1 cellular context compared by ENCODE assay signal in genomic region chr16:69590590-69590989, GRCh38.
TF ChIP-seq lines count a peak whose summit lies in the region.

No MANE protein-coding gene starts in this region.

TF ChIP-seq in K562, 482 proteins besides CTCF, POLR2A, EP300 and RAD21:
- no peak for TF ChIP-seq TFAM (CRISPR knock-in tag; conservative IDR thresholded peaks at IDR 0.05)
- no peak for TF ChIP-seq U2AF2 (optimal IDR thresholded peaks at IDR 0.05; ENCODE audit: low read depth, low read length)
- no peak for TF ChIP-seq ZNF668 (CRISPR knock-in tag; IDR thresholded peaks at IDR 0.05)
- TF ChIP-seq SMARCC2 (IDR thresholded peaks at IDR 0.05; ENCODE audit: low read depth) = no peak
- TF ChIP-seq CBFA2T2 (conservative IDR thresholded peaks at IDR 0.05) = no peak
- no peak for TF ChIP-seq CC2D1A (IDR thresholded peaks at IDR 0.05)
- no peak for TF ChIP-seq MEIS2 (IDR thresholded peaks at IDR 0.05; ENCODE audit: partially characterized antibody)
- TF ChIP-seq HMG20B (CRISPR knock-in tag; IDR thresholded peaks at IDR 0.05) = no peak
- TF ChIP-seq ZNF717 (CRISPR knock-in tag; IDR thresholded peaks at IDR 0.05) = no peak
- TF ChIP-seq RFX1 (IDR thresholded peaks at IDR 0.05) = no peak
- no peak for TF ChIP-seq NCOA6 (IDR thresholded peaks at IDR 0.05)
- TF ChIP-seq PHTF2 (CRISPR knock-in tag; IDR thresholded peaks at IDR 0.05) = no peak
- no peak for TF ChIP-seq POLR2AphosphoS2 (IDR thresholded peaks at IDR 0.05; ENCODE audit: low read length)
- TF ChIP-seq ZNF184 (CRISPR knock-in tag; IDR thresholded peaks at IDR 0.05) = no peak
- TF ChIP-seq ZZZ3 (IDR thresholded peaks at IDR 0.05) = no peak
- no peak for TF ChIP-seq OTX1 (CRISPR knock-in tag; IDR thresholded peaks at IDR 0.05)
- TF ChIP-seq HCFC1 (IDR thresholded peaks at IDR 0.05; ENCODE audit: low read depth, low read length) = no peak
